Comparison of ENCODE assay signal across 27 cellular contexts in genomic region chr7:119123326-119123725, GRCh38.
"Had no signal": no experiment of that assay in that cellular context is flagged by ENCODE, and none has a peak within 500 bp of the region (broad histone marks: within the 10 kb centered on the region; RNA-seq: fewer than 3 reads in every experiment).

No MANE protein-coding gene starts in this region.

- FAIRE-seq: colon, endometrium, endothelial cell of umbilical vein, frontal cortex had no signal

- DNase-seq: colonic mucosa; cortex of kidney; dermis blood vessel endothelial cell; dorsolateral prefrontal cortex; effector CD4-positive, alpha-beta T cell; effector CD8-positive, alpha-beta T cell; effector memory CD4-positive, alpha-beta T cell; effector memory CD8-positive, alpha-beta T cell; endodermal cell; erythroblast; esophagus squamous epithelium; foreskin fibroblast; foreskin keratinocyte; gastrocnemius medialis; glutamatergic neuron; head of caudate nucleus; heart left ventricle; heart right ventricle had no signal

- H3K27me3 ChIP-seq: colonic mucosa, esophagus muscularis mucosa, esophagus squamous epithelium, foreskin keratinocyte, gastrocnemius medialis, gastroesophageal sphincter, heart left ventricle, heart right ventricle had no signal

- H3K4me3 ChIP-seq: colonic mucosa, coronary artery, dorsolateral prefrontal cortex, esophagus muscularis mucosa, esophagus squamous epithelium, gastrocnemius medialis, gastroesophageal sphincter, heart left ventricle, heart right ventricle had no signal

- ATAC-seq: effector memory CD8-positive, alpha-beta T cell; esophagus mucosa; foreskin keratinocyte; gastrocnemius medialis; gastroesophageal sphincter; heart left ventricle; heart right ventricle had no signal

- H3K9me3 ChIP-seq: colonic mucosa, esophagus muscularis mucosa, esophagus squamous epithelium, gastrocnemius medialis, gastroesophageal sphincter had no signal

- H3K27ac ChIP-seq: colonic mucosa, coronary artery, dorsolateral prefrontal cortex, epithelial cell of prostate, esophagus muscularis mucosa, esophagus squamous epithelium, foreskin keratinocyte, gastrocnemius medialis, gastroesophageal sphincter, heart left ventricle, heart right ventricle had no signal

- H3K36me3 ChIP-seq: colonic mucosa, esophagus muscularis mucosa, esophagus squamous epithelium, gastrocnemius medialis, gastroesophageal sphincter, heart left ventricle, heart right ventricle had no signal

- H3K4me1 ChIP-seq: colonic mucosa, esophagus muscularis mucosa, esophagus squamous epithelium, foreskin keratinocyte, gastrocnemius medialis, gastroesophageal sphincter, heart left ventricle, heart right ventricle had no signal
